2 cellular contexts compared by ENCODE assay signal in genomic region chr1:23561813-23562100, GRCh38.
TF ChIP-seq lines count a peak whose summit lies in the region.

No MANE protein-coding gene starts in this region.

TF ChIP-seq in IMR-90, 13 proteins besides CTCF, POLR2A, EP300 and RAD21:
- no peak for TF ChIP-seq CEBPB (IDR thresholded peaks at IDR 0.05; ENCODE audit: low read depth, low read length)
- TF ChIP-seq FOS (IDR thresholded peaks at IDR 0.05; ENCODE audit: low read depth, low read length), result no peak
- no peak for TF ChIP-seq RCOR1 (IDR thresholded peaks at IDR 0.05; ENCODE audit: insufficient replicate concordance, low read length)
- no peak for TF ChIP-seq RFX5 (IDR thresholded peaks at IDR 0.05; ENCODE audit: low read depth, low read length)
- TF ChIP-seq MXI1 (IDR thresholded peaks at IDR 0.05; ENCODE audit: borderline replicate concordance, low read depth, low read length), result no peak
- TF ChIP-seq SMC3 (IDR thresholded peaks at IDR 0.05; ENCODE audit: low read depth, low read length), result no peak
- no peak for TF ChIP-seq MAFK (IDR thresholded peaks at IDR 0.05; ENCODE audit: low read depth, low read length)
- TF ChIP-seq ELK1 (IDR thresholded peaks at IDR 0.05; ENCODE audit: borderline replicate concordance, low read depth, low read length), result no peak
- no peak for TF ChIP-seq USF2 (IDR thresholded peaks at IDR 0.05; ENCODE audit: low read depth, low read length)
- TF ChIP-seq BHLHE40 (IDR thresholded peaks at IDR 0.05; ENCODE audit: low read depth, low read length), result no peak
- no peak for TF ChIP-seq CHD1 (IDR thresholded peaks at IDR 0.05; ENCODE audit: low read depth, low read length)
- TF ChIP-seq NFE2L2 (IDR thresholded peaks at IDR 0.05; ENCODE audit: low read depth, low read length), result no peak

TF ChIP-seq in liver, 16 proteins besides CTCF, POLR2A, EP300 and RAD21:
- TF ChIP-seq FOXA1 (IDR thresholded peaks at IDR 0.05), result no peak
- no peak for TF ChIP-seq YY1 (IDR thresholded peaks at IDR 0.05)
- TF ChIP-seq REST (IDR thresholded peaks at IDR 0.05), result no peak
- TF ChIP-seq NR2F2 (IDR thresholded peaks at IDR 0.05), result no peak
- TF ChIP-seq HNF4G (IDR thresholded peaks at IDR 0.05), result no peak
